8 cellular contexts compared by ENCODE assay signal in genomic region chr1:192531037-192531703, GRCh38. TPM values are rescaled to one million over a fixed set of nuclear protein-coding genes. Genes with fewer than 3 reads are reported as not detected.
DNase-seq lines count a peak whose midpoint lies in the region; ATAC-seq, FAIRE-seq and TF ChIP-seq lines count a peak whose summit lies in the region.
"Not testable (repeated sequence)": the region's sequence is repeated elsewhere in the genome, so short reads cannot be mapped to it uniquely, and the experiment has no call there.

No MANE protein-coding gene starts in this region.

- H3K27ac ChIP-seq in endothelial cell of umbilical vein (ENCODE audit: insufficient read depth, low read depth, low read length): peak overlapping the region; percentile 75
- not testable (repeated sequence) for H3K27ac ChIP-seq in mesendoderm (ENCODE audit: low read depth, low read length)

- not testable (repeated sequence) for H4K20me1 ChIP-seq in endothelial cell of umbilical vein (replicated peaks; ENCODE audit: control insufficient read depth, extremely low read depth, insufficient read depth, low read length)

- H3K4me1 ChIP-seq in endothelial cell of umbilical vein (ENCODE audit: control insufficient read depth, extremely low read depth, insufficient read depth, low read length): peaks cover 26% of the 10 kb centered on the region
- not testable (repeated sequence) for H3K4me1 ChIP-seq in mesendoderm (ENCODE audit: control insufficient read depth, low read depth, low read length)

- not testable (repeated sequence) for H3K9me3 Mint-ChIP-seq in activated T-cell treated with anti-CD3 and anti-CD28 coated beads, Interleukin-2, amount 50 U/mL, for 72 hours

- H3K4me3 ChIP-seq in endothelial cell of umbilical vein (replicated peaks in 1 of 3; ENCODE audit: insufficient read depth in 1 of 3, low read depth in 1 of 3, low read length in 3 of 3); mesendoderm (ENCODE audit: low read length): not testable (repeated sequence)

- peak; percentile 43 for ATAC-seq in GM21367 (IDR thresholded peaks at IDR 0.05; ENCODE audit: unreplicated experiment)
- peak; percentile 41 for ATAC-seq in HG03439 (IDR thresholded peaks at IDR 0.05; ENCODE audit: unreplicated experiment)
- ATAC-seq in activated T-cell treated with anti-CD3 and anti-CD28 coated beads, Interleukin-2, amount 50 U/mL, for 72 hours (replicated peaks in 1 of 2): peak; percentile 97

- not testable (repeated sequence) for H4K5ac ChIP-seq in mesendoderm (ENCODE audit: low read length)

- not testable (repeated sequence) for H2BK5ac ChIP-seq in mesendoderm (ENCODE audit: low read length)

- H3K9me3 ChIP-seq in endothelial cell of umbilical vein (replicated peaks; ENCODE audit: control insufficient read depth, insufficient read depth, low read length): not testable (repeated sequence)

- H3K36me3 Mint-ChIP-seq in activated T-cell treated with anti-CD3 and anti-CD28 coated beads, Interleukin-2, amount 50 U/mL, for 72 hours (ENCODE audit: insufficient read depth in 2 of 2): not testable (repeated sequence)

- H3K9me1 ChIP-seq in endothelial cell of umbilical vein (replicated peaks; ENCODE audit: control insufficient read depth, extremely low read depth, insufficient read depth, low read length): not testable (repeated sequence)

- not testable (repeated sequence) for H3K27me3 Mint-ChIP-seq in activated T-cell treated with anti-CD3 and anti-CD28 coated beads, Interleukin-2, amount 50 U/mL, for 72 hours (ENCODE audit: low read depth)

- not testable (repeated sequence) for BruUV-seq in endothelial cell of umbilical vein (replicated peaks; lab: Mats Ljungman, UMichigan)

- peaks cover 32% of the 10 kb centered on the region for H3K4me1 Mint-ChIP-seq in activated T-cell treated with anti-CD3 and anti-CD28 coated beads, Interleukin-2, amount 50 U/mL, for 72 hours (ENCODE audit: low read depth)

- H2AFZ ChIP-seq in endothelial cell of umbilical vein (ENCODE audit: low read depth, low read length): not testable (repeated sequence)

- not testable (repeated sequence) for H3K27ac Mint-ChIP-seq in activated T-cell treated with anti-CD3 and anti-CD28 coated beads, Interleukin-2, amount 50 U/mL, for 72 hours

- H3K79me1 ChIP-seq in mesendoderm (ENCODE audit: low read length): not testable (repeated sequence)

- not testable (repeated sequence) for H3K56ac ChIP-seq in mesendoderm (ENCODE audit: low read length)

- intact Hi-C loops in endothelial cell of umbilical vein (cut with micrococcal nuclease): loop anchor here (1.0 to 2.0 kb wide), 4 partner anchors 8 to 40 kb away; no protein-coding TSS in a partner anchor

- H2AK5ac ChIP-seq in mesendoderm (ENCODE audit: low read length): not testable (repeated sequence)

- H3K23ac ChIP-seq in mesendoderm (ENCODE audit: low read length): not testable (repeated sequence)

- peak; percentile 65 for DNase-seq in CD1c-positive myeloid dendritic cell (ENCODE audit: extremely low spot score)
- DNase-seq in SIG-M5 treated with dmso at 0.1 percent for 504 hours (lab: John Stamatoyannopoulos, UW; ENCODE audit: unreplicated experiment): peak; percentile 81
- peak; percentile 38 to 60 for DNase-seq in activated T-cell treated with anti-CD3 and anti-CD28 coated beads, Interleukin-2, amount 50 U/mL, for 72 hours
- peak; percentile 95 for DNase-seq in endothelial cell of umbilical vein (ENCODE audit: low read depth, low spot score)
- DNase-seq in mesendoderm: peak; percentile 36
- DNase-seq in stimulated activated CD4-positive, alpha-beta T cell treated with anti-CD3 and anti-CD28 coated beads, Interleukin-2, amount 100 ng/mL, for 4 hours (ENCODE audit: low read depth): peak; percentile 41

- H3K18ac ChIP-seq in mesendoderm (ENCODE audit: low read length): not testable (repeated sequence)

- H4K8ac ChIP-seq in mesendoderm (ENCODE audit: low read depth, low read length): not testable (repeated sequence)

- POLR2A ChIA-PET in endothelial cell of umbilical vein (lab: Charles Lee): not testable (repeated sequence)

- peak overlapping the region; percentile 54 for H3K4me2 ChIP-seq in endothelial cell of umbilical vein (ENCODE audit: insufficient read depth, low read length)
- H3K4me2 ChIP-seq in mesendoderm (ENCODE audit: low read length): not testable (repeated sequence)

- dilution Hi-C loops in endothelial cell of umbilical vein (cut with MboI; ENCODE audit: extremely low pct_ligation_motif_present, low sequenced_read_pairs): not testable (repeated sequence)

- H3K27me3 ChIP-seq in endothelial cell of umbilical vein (ENCODE audit: control insufficient read depth in 2 of 2, insufficient read depth in 2 of 2, low read length in 2 of 2); mesendoderm (ENCODE audit: insufficient read depth, low read length, poor library complexity): not testable (repeated sequence)

- WGBS in mesendoderm (ENCODE audit: extremely low coverage, insufficient coverage, low lambda C conversion rate): no CpG with 5 or more reads among the region's 6 CpGs

- peak; percentile 81 for FAIRE-seq in endothelial cell of umbilical vein (lab: Jason Lieb, UNC)

- TF ChIP-seq POLR2A in endothelial cell of umbilical vein (IDR thresholded peaks at IDR 0.05; ENCODE audit: low read depth, low read length): not testable (repeated sequence)

- not testable (repeated sequence) for H3K36me3 ChIP-seq in endothelial cell of umbilical vein (ENCODE audit: control insufficient read depth in 2 of 2, extremely low read depth in 1 of 2, insufficient read depth in 2 of 2, low read length in 2 of 2); mesendoderm (ENCODE audit: control insufficient read depth, insufficient read depth, low read length)

- H3K9ac ChIP-seq in endothelial cell of umbilical vein (replicated peaks; ENCODE audit: extremely low read depth, insufficient read depth, low read length): peak overlapping the region; percentile 54
- not testable (repeated sequence) for H3K9ac ChIP-seq in mesendoderm (ENCODE audit: low read length)

- H2BK15ac ChIP-seq in mesendoderm (replicated peaks; ENCODE audit: low read depth): not testable (repeated sequence)

- not testable (repeated sequence) for H3K79me2 ChIP-seq in endothelial cell of umbilical vein (ENCODE audit: control insufficient read depth, insufficient read depth, low read length); mesendoderm (ENCODE audit: control insufficient read depth, insufficient read depth, low read length)

- not testable (repeated sequence) for H3K4ac ChIP-seq in mesendoderm (ENCODE audit: low read depth, low read length)

- CTCF ChIA-PET in endothelial cell of umbilical vein (lab: Charles Lee): not testable (repeated sequence)

- TF ChIP-seq CTCF in endothelial cell of umbilical vein (IDR thresholded peaks at IDR 0.05; ENCODE audit: extremely low read depth in 1 of 2, insufficient read depth in 1 of 2, low read depth in 1 of 2, low read length in 2 of 2): not testable (repeated sequence)

- not testable (repeated sequence) for H2BK120ac ChIP-seq in mesendoderm (ENCODE audit: low read depth, low read length)

- H3K4me3 Mint-ChIP-seq in activated T-cell treated with anti-CD3 and anti-CD28 coated beads, Interleukin-2, amount 50 U/mL, for 72 hours: peak overlapping the region in 1 of 2 donors; percentile 13

TF ChIP-seq in endothelial cell of umbilical vein, 7 proteins besides CTCF, POLR2A, EP300 and RAD21:
- TF ChIP-seq GATA2 (IDR thresholded peaks at IDR 0.05; ENCODE audit: insufficient read depth, insufficient read length, low read depth, low read length) (peak; percentile 64), JUN (IDR thresholded peaks at IDR 0.05; ENCODE audit: borderline replicate concordance, insufficient read depth, insufficient read length, low read depth) (peak; percentile 85), FOS (IDR thresholded peaks at IDR 0.05; ENCODE audit: borderline replicate concordance, insufficient read depth, low read length) (peak; percentile 96), POLR2AphosphoS5 (IDR thresholded peaks at IDR 0.05; ENCODE audit: insufficient read depth, low read depth, low read length) (peak; percentile 59)

RNA-seq across cellular contexts. Expression of gene RGS1, which starts 44.4 kb away (rescaled TPM):
- 10 to 100 TPM; 25.8 to 30.7 TPM for total RNA-seq in activated T-cell treated with anti-CD3 and anti-CD28 coated beads, Interleukin-2, amount 50 U/mL, for 72 hours
- total RNA-seq in endothelial cell of umbilical vein: not detected in 2 replicates
- not detected in 2 replicates for polyA plus RNA-seq in endothelial cell of umbilical vein
- not detected in 2 replicates for polyA plus RNA-seq in endothelial cell of umbilical vein (2011; cell fraction: cytosol; rRNA removed)
- not detected in 2 replicates for polyA plus RNA-seq in endothelial cell of umbilical vein (2011; cell fraction: nucleus; rRNA removed)
- not detected in 2 replicates for polyA plus RNA-seq in endothelial cell of umbilical vein (2012)
- polyA minus RNA-seq in endothelial cell of umbilical vein: not detected in 2 replicates
- not detected for polyA minus RNA-seq in endothelial cell of umbilical vein (2011; cell fraction: cytosol; rRNA and poly(A)+ RNA removed)
- polyA minus RNA-seq in endothelial cell of umbilical vein (2011; cell fraction: nucleus; rRNA and poly(A)+ RNA removed): not detected in 2 replicates
- polyA plus RNA-seq in mesendoderm (2013, experiment 1 of 2): not detected
- not detected for polyA plus RNA-seq in mesendoderm (2013, experiment 2 of 2)

Comparison
In these comparisons a context has a peak if more than half of its experiments do, and no peak if none do; other contexts are left out.
1. DNase-seq: peak in every context shown above with its lines; median percentile 95 in endothelial cell of umbilical vein; 81 in SIG-M5 treated with dmso at 0.1 percent for 504 hours; 65 in CD1c-positive myeloid dendritic cell; 49 in activated T-cell treated with anti-CD3 and anti-CD28 coated beads, Interleukin-2, amount 50 U/mL, for 72 hours; 41 in stimulated activated CD4-positive, alpha-beta T cell treated with anti-CD3 and anti-CD28 coated beads, Interleukin-2, amount 100 ng/mL, for 4 hours; 36 in mesendoderm.
2. ATAC-seq: peak in every context shown above with its lines; median percentile 97 in activated T-cell treated with anti-CD3 and anti-CD28 coated beads, Interleukin-2, amount 50 U/mL, for 72 hours; 43 in GM21367; 41 in HG03439.
3. RNA of gene RGS1, which starts 44.4 kb away (total RNA-seq): 25.8 to 30.7 TPM in activated T-cell treated with anti-CD3 and anti-CD28 coated beads, Interleukin-2, amount 50 U/mL, for 72 hours; not detected in endothelial cell of umbilical vein; every median in the first group is over 10 times any median in the second.